ENCODE assay signal across 15 cellular contexts in the genomic region with DNA sequence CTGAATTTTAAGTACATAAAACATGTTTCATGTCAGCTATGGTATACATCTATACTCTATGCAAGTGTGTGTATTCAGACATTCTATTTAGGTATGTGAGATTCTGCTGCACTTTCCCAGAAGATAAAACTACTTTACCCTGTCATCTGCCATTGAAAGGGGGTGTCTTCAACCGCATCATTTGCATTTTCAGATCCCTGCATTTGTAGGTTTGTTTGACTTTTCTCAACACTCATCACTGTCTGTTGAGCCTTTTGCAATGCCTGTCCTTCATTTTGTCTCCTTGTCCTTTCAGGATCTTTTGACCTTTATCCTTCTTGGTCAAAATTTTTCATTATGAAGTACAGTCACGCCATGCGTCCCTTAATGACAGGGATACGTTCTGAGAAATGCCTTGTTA.
DNase-seq lines count a peak whose midpoint lies in the region; ATAC-seq lines count a peak whose summit lies in the region.
"Had no signal": no experiment of that assay in that cellular context is flagged by ENCODE, and none has a peak within 500 bp of the region (broad histone marks: within the 10 kb centered on the region; RNA-seq: fewer than 3 reads in every experiment).

No MANE protein-coding gene starts in this region.

- CTCF ChIA-PET in activated naive CD4-positive, alpha-beta T cell treated with anti-CD3 and anti-CD28 coated beads for 36 hours (lab: Charles Lee) = no interaction called here

- DNase-seq in 8988T = no peak
- DNase-seq in activated naive CD4-positive, alpha-beta T cell treated with anti-CD3 and anti-CD28 coated beads for 36 hours = no peak
- no peak for DNase-seq in NCI-H524 (lab: John Stamatoyannopoulos, UW)
- DNase-seq in putamen (ENCODE audit: low spot score) = no peak
- DNase-seq: CD4-positive, alpha-beta T cell; GDM1; KBM-7; NCI-H187 treated with DMSO at 0.1 percent for 48 hours; NK-92 treated with Interleukin-12 subunit alpha and Interleukin-12 subunit beta, amount 100 ng/mL, for 24 hours; nucleus accumbens; thyroid gland had no signal

- peak overlapping the region; percentile 73 for H3K27ac Mint-ChIP-seq in stimulated activated memory B cell treated with anti-CD40 and anti-IgM and Interleukin-4, amounts not matched to agents 10 μg/mL and 1 μg/mL and 100 μg/mL, for 72 hours
- H3K27ac Mint-ChIP-seq in activated naive CD4-positive, alpha-beta T cell treated with anti-CD3 and anti-CD28 coated beads for 36 hours = no peak overlapping the region
- H3K27ac Mint-ChIP-seq: CD4-positive, alpha-beta T cell had no signal

- intact Hi-C loops in activated naive CD4-positive, alpha-beta T cell treated with anti-CD3 and anti-CD28 coated beads for 36 hours (cut with micrococcal nuclease) = no loop called here

- H3K4me1 Mint-ChIP-seq in stimulated activated memory B cell treated with anti-CD40 and anti-IgM and Interleukin-4, amounts not matched to agents 10 μg/mL and 1 μg/mL and 100 μg/mL, for 72 hours = peaks cover 64% of the 10 kb centered on the region
- no peaks in the 10 kb centered on the region for H3K4me1 Mint-ChIP-seq in activated naive CD4-positive, alpha-beta T cell treated with anti-CD3 and anti-CD28 coated beads for 36 hours (ENCODE audit: low read depth)

- H3K4me3 Mint-ChIP-seq in stimulated activated memory B cell treated with anti-CD40 and anti-IgM and Interleukin-4, amounts not matched to agents 10 μg/mL and 1 μg/mL and 100 μg/mL, for 72 hours = peak overlapping the region; percentile 29
- no peak overlapping the region for H3K4me3 Mint-ChIP-seq in activated naive CD4-positive, alpha-beta T cell treated with anti-CD3 and anti-CD28 coated beads for 36 hours
- H3K4me3 Mint-ChIP-seq: CD4-positive, alpha-beta T cell had no signal

- ATAC-seq in GM19043 (IDR thresholded peaks at IDR 0.05; ENCODE audit: low read depth, unreplicated experiment) (peak; percentile 79), HG02588 (IDR thresholded peaks at IDR 0.05; ENCODE audit: unreplicated experiment) (peak; percentile 80), HG03378 (IDR thresholded peaks at IDR 0.05; ENCODE audit: unreplicated experiment) (peak; percentile 61)
- peak; percentile 82 for ATAC-seq in stimulated activated memory B cell treated with anti-CD40 and anti-IgM and Interleukin-4, amounts not matched to agents 10 μg/mL and 1 μg/mL and 100 μg/mL, for 72 hours

- H3K36me3 Mint-ChIP-seq in stimulated activated memory B cell treated with anti-CD40 and anti-IgM and Interleukin-4, amounts not matched to agents 10 μg/mL and 1 μg/mL and 100 μg/mL, for 72 hours = peaks cover 10% of the 10 kb centered on the region
- no peaks in the 10 kb centered on the region for H3K36me3 Mint-ChIP-seq in activated naive CD4-positive, alpha-beta T cell treated with anti-CD3 and anti-CD28 coated beads for 36 hours (ENCODE audit: low read depth)

- peaks cover 7% of the 10 kb centered on the region for H3K9me3 Mint-ChIP-seq in stimulated activated memory B cell treated with anti-CD40 and anti-IgM and Interleukin-4, amounts not matched to agents 10 μg/mL and 1 μg/mL and 100 μg/mL, for 72 hours
- H3K9me3 Mint-ChIP-seq in activated naive CD4-positive, alpha-beta T cell treated with anti-CD3 and anti-CD28 coated beads for 36 hours = no peaks in the 10 kb centered on the region
- H3K9me3 Mint-ChIP-seq: CD4-positive, alpha-beta T cell had no signal

- no peaks in the 10 kb centered on the region for H3K27me3 Mint-ChIP-seq in stimulated activated memory B cell treated with anti-CD40 and anti-IgM and Interleukin-4, amounts not matched to agents 10 μg/mL and 1 μg/mL and 100 μg/mL, for 72 hours
- H3K27me3 Mint-ChIP-seq in activated naive CD4-positive, alpha-beta T cell treated with anti-CD3 and anti-CD28 coated beads for 36 hours (ENCODE audit: low read depth) = no peaks in the 10 kb centered on the region
- H3K27me3 Mint-ChIP-seq: CD4-positive, alpha-beta T cell had no signal
